ENCODE assay signal across 8 cellular contexts in the genomic region with DNA sequence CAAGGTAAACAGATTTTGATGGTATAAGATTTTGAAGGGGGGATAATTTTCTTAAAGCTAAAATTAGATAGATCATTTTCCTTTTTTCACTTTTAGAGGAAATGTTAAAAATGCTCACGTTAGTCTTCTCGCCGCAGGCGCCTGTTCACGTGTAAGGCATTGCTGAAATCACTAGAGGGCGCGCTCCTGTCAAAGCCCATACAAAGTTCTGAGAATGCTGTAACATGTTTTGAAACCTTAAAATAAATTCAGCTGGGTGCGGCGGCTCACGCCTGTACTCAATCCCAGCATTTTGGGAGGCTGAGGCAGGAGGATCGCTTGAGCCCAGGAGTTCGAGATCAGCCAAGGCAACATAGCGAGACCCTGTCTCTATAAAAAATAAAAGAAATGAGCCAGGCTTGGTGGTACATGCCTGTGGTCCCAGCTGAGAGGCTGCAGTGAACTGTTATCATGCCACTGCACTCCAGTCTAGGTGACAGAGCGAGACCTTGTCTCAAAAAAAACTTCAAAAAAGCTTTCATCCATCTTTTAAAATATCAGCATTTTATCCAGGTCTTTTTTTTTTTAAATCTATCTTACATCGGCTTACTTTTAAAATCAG.
DNase-seq lines count a peak whose midpoint lies in the region; ATAC-seq and TF ChIP-seq lines count a peak whose summit lies in the region.

No MANE protein-coding gene starts in this region.

- no peak overlapping the region for H3K27ac Mint-ChIP-seq in nephron

- TF ChIP-seq CTCF in DOHH2 (IDR thresholded peaks at IDR 0.05; ENCODE audit: low read depth, low read length, poor library complexity, severe bottlenecking) (peak; percentile 60), WI38 (IDR thresholded peaks at IDR 0.05; ENCODE audit: low read depth, low read length) (peak; percentile 72), epithelial cell of proximal tubule (conservative IDR thresholded peaks at IDR 0.05; ENCODE audit: low read depth, low read length) (peak; percentile 74), nephron (IDR thresholded peaks at IDR 0.05; ENCODE audit: unreplicated experiment in 3 of 3) (peak; percentile 77 to 85 (median 83)), omental fat pad (IDR thresholded peaks at IDR 0.05) (no peak)

- H3K27ac ChIP-seq in DOHH2 (ENCODE audit: low read depth, low read length) = no peak overlapping the region

- H3K79me2 ChIP-seq in DOHH2 (ENCODE audit: control insufficient read depth, low read length) = no peaks in the 10 kb centered on the region

- H4K20me1 ChIP-seq in DOHH2 (ENCODE audit: control insufficient read depth, insufficient read depth, low read depth, low read length) = no peaks in the 10 kb centered on the region

- no peaks in the 10 kb centered on the region for H3K27me3 ChIP-seq in DOHH2 (ENCODE audit: control insufficient read depth, low read length)

- no peaks in the 10 kb centered on the region for H3K4me1 ChIP-seq in DOHH2 (ENCODE audit: control insufficient read depth, low read length)

- H3F3A ChIP-seq in DOHH2 (ENCODE audit: control insufficient read depth, insufficient read depth) = no peaks in the 10 kb centered on the region

- H3K4me1 Mint-ChIP-seq in nephron = peaks cover 12% of the 10 kb centered on the region

- H3K4me3 ChIP-seq in DOHH2 (ENCODE audit: low read length) (no peak overlapping the region), WI38 (ENCODE audit: low read depth, low read length) (no peak overlapping the region), epithelial cell of proximal tubule (ENCODE audit: low read depth, low read length) (no peak overlapping the region)

- H3K4me3 Mint-ChIP-seq in nephron = no peak overlapping the region

- H3K4me2 ChIP-seq in DOHH2 (ENCODE audit: low read length) = no peak overlapping the region

- peaks cover 5% of the 10 kb centered on the region for H3K27me3 Mint-ChIP-seq in nephron (ENCODE audit: low read depth)

- no peaks in the 10 kb centered on the region for H3K36me3 ChIP-seq in DOHH2 (ENCODE audit: control insufficient read depth, low read length)

- DNase-seq in NCI-H128 (lab: John Stamatoyannopoulos, UW; ENCODE audit: unreplicated experiment) = peak; percentile 11
- no peak for DNase-seq in epithelial cell of proximal tubule (ENCODE audit: low read depth)
- no peak for DNase-seq in omental fat pad (ENCODE audit: low spot score)

- H3K9me2 ChIP-seq in DOHH2 (replicated peaks; ENCODE audit: control insufficient read depth, low read length) = no peaks in the 10 kb centered on the region

- no peaks in the 10 kb centered on the region for H3K9me3 ChIP-seq in DOHH2 (ENCODE audit: control insufficient read depth, insufficient read depth, low read length)

- ATAC-seq in GM21576 (IDR thresholded peaks at IDR 0.05; ENCODE audit: unreplicated experiment) = peak; percentile 82
- no peak for ATAC-seq in omental fat pad (ENCODE audit: low FRiP score)
- ATAC-seq in HG03097 (IDR thresholded peaks at IDR 0.05; ENCODE audit: low FRiP score, unreplicated experiment) = no peak

- no peaks in the 10 kb centered on the region for H3K9me3 Mint-ChIP-seq in nephron

- H3K36me3 Mint-ChIP-seq in nephron (ENCODE audit: low read depth) = no peaks in the 10 kb centered on the region

Comparison
In these comparisons a context has a peak if more than half of its experiments do, and no peak if none do; other contexts are left out.
1. CTCF ChIP-seq: peak in DOHH2 (single experiment), WI38 (single experiment), epithelial cell of proximal tubule (single experiment) and nephron (3 of 3); none in omental fat pad (0 of 3).